Comparison of ENCODE assay signal across 1 cellular context in genomic region chr2:134132487-134132857, GRCh38.
TF ChIP-seq lines count a peak whose summit lies in the region.

No MANE protein-coding gene starts in this region.

TF ChIP-seq in K562, 482 proteins besides CTCF, POLR2A, EP300 and RAD21 (continued from another document and continues in another):
- TF ChIP-seq ZKSCAN3 (CRISPR knock-in tag; IDR thresholded peaks at IDR 0.05) (no peak), NR2C2 (CRISPR knock-in tag; IDR thresholded peaks at IDR 0.05) (no peak), NR2C2 (tag; IDR thresholded peaks at IDR 0.05) (peak; percentile 94), E2F4 (CRISPR knock-in tag; IDR thresholded peaks at IDR 0.05; ENCODE audit: low read depth) (no peak), RBFOX2 (IDR thresholded peaks at IDR 0.05; ENCODE audit: low read depth, low read length) (no peak), MYNN (IDR thresholded peaks at IDR 0.05) (no peak), MYNN (CRISPR knock-in tag; IDR thresholded peaks at IDR 0.05) (no peak), ZNF124 (CRISPR knock-in tag; IDR thresholded peaks at IDR 0.05) (no peak), ARID2 (IDR thresholded peaks at IDR 0.05) (no peak), CHD4 (IDR thresholded peaks at IDR 0.05; ENCODE audit: insufficient read depth, insufficient replicate concordance, low read depth, low read length, poor library complexity, severe bottlenecking) (no peak), BRF1 (IDR thresholded peaks at IDR 0.05; ENCODE audit: borderline replicate concordance, extremely low read depth, insufficient read length) (no peak), RFX5 (IDR thresholded peaks at IDR 0.05; ENCODE audit: low read depth, low read length) (no peak), GTF2A2 (tag; IDR thresholded peaks at IDR 0.05) (no peak), GTF3C2 (IDR thresholded peaks at IDR 0.05; ENCODE audit: borderline replicate concordance, extremely low read depth, insufficient read length) (no peak), SMARCC2 (IDR thresholded peaks at IDR 0.05; ENCODE audit: low read depth) (peak; percentile 42; the same call in 1 of the 2 replicates), POLR2B (IDR thresholded peaks at IDR 0.05; ENCODE audit: low read depth, partially characterized antibody) (no peak), ZNF318 (IDR thresholded peaks at IDR 0.05; ENCODE audit: borderline replicate concordance in 1 of 2, low read depth in 1 of 2) (no peak), CHAMP1 (IDR thresholded peaks at IDR 0.05) (peak; percentile 81; the same call in 1 of the 2 replicates), MGA (IDR thresholded peaks at IDR 0.05) (peak; percentile 23; the same call in 1 of the 2 replicates), HMG20A (CRISPR knock-in tag; conservative IDR thresholded peaks at IDR 0.05) (no peak), ID3 (CRISPR knock-in tag; IDR thresholded peaks at IDR 0.05) (no peak), ID3 (tag; IDR thresholded peaks at IDR 0.05) (peak; percentile 62; the same call in 1 of the 2 replicates), ZNF140 (CRISPR knock-in tag; IDR thresholded peaks at IDR 0.05) (no peak)
